ENCODE assay signal across 29 cellular contexts in the genomic region with DNA sequence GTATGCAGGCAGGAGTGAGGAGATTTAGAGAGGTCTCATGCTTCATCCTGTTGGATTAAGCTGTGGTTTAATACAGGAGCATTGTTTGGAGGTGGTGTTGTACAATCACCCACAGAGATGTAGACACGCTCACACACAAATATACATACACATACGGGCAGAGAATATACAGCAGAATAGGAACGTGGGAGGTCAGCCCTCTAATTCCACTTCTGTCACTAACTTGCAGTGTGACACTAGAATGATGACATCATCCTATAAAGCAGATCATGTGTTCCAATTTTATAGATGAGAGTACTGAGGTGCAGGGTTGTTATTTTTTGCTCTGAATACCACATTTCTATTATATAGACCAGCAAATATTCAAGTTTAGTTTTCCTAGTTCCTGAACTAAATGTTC.
"Had no signal": no experiment of that assay in that cellular context is flagged by ENCODE, and none has a peak within 500 bp of the region (broad histone marks: within the 10 kb centered on the region; RNA-seq: fewer than 3 reads in every experiment).

No MANE protein-coding gene starts in this region.

- H3K9me3 ChIP-seq: ascending aorta, colonic mucosa had no signal

- H3K4me3 ChIP-seq: ascending aorta, breast epithelium, cardiac muscle cell, colonic mucosa had no signal

- H3K4me1 ChIP-seq: ascending aorta, breast epithelium, colonic mucosa had no signal

- H3K27ac ChIP-seq: ascending aorta, breast epithelium, cardiac muscle cell, colonic mucosa, epithelial cell of prostate had no signal

- DNase-seq: activated CD4-positive, alpha-beta memory T cell treated with anti-CD3 and anti-CD28 coated beads, Interleukin-2, amount 10 ng/mL, durations not matched to agents 7 days and 5 days; activated CD4-positive, alpha-beta T cell treated with anti-CD3 and anti-CD28 coated beads for 36 hours; activated CD4-positive, alpha-beta T cell treated with anti-CD3 and anti-CD28 coated beads, Interleukin-2, amount 10 ng/mL, durations not matched to agents 24 days and 14 days; activated CD4-positive, alpha-beta T cell treated with anti-CD3 and anti-CD28 coated beads, Interleukin-2, amount 50 U/mL, for 4 hours; activated CD4-positive, CD25-positive, alpha-beta regulatory T cell; activated CD4-positive, CD25-positive, alpha-beta regulatory T cell treated with anti-CD3 and anti-CD28 coated beads, Interleukin-2, amount 50 U/mL, for 72 hours; activated CD8-positive, alpha-beta memory T cell treated with anti-CD3 and anti-CD28 coated beads, Interleukin-2, amount 50 U/mL, for 48 hours; activated gamma-delta T cell; activated naive CD4-positive, alpha-beta T cell; activated naive CD4-positive, alpha-beta T cell treated with anti-CD3 and anti-CD28 coated beads, Interleukin-2, amount 10 ng/mL, durations not matched to agents 7 days and 5 days; activated naive CD8-positive, alpha-beta T cell treated with anti-CD3 and anti-CD28 coated beads, Interleukin-2, amount 10 ng/mL, durations not matched to agents 7 days and 5 days; activated T-cell treated with anti-CD3 and anti-CD28 coated beads for 4 hours; activated T-cell treated with anti-CD3 and anti-CD28 coated beads, Interleukin-2, amount 50 U/mL, for 24 hours; activated T-cell treated with anti-CD3 and anti-CD28 coated beads, Interleukin-2, amount 50 U/mL, for 72 hours; central memory CD4-positive, alpha-beta T cell; cerebellar nuclear complex; colonic mucosa; effector CD8-positive, alpha-beta T cell; foreskin fibroblast; head of caudate nucleus; T-helper 2 cell had no signal

- ATAC-seq: activated CD4-positive, alpha-beta T cell treated with anti-CD3 and anti-CD28 coated beads for 36 hours; activated naive CD4-positive, alpha-beta T cell treated with anti-CD3 and anti-CD28 coated beads, Interleukin-2, amount 50 U/mL, for 72 hours; activated T-cell treated with anti-CD3 and anti-CD28 coated beads, Interleukin-2, amount 50 U/mL, for 72 hours had no signal

- FAIRE-seq: endometrium, endothelial cell of umbilical vein, frontal cortex had no signal

- H3K27me3 ChIP-seq: ascending aorta, breast epithelium, cardiac muscle cell, colonic mucosa had no signal

- H3K36me3 ChIP-seq: ascending aorta, breast epithelium, cardiac muscle cell, colonic mucosa had no signal
